8 cellular contexts compared by ENCODE assay signal in the genomic region with DNA sequence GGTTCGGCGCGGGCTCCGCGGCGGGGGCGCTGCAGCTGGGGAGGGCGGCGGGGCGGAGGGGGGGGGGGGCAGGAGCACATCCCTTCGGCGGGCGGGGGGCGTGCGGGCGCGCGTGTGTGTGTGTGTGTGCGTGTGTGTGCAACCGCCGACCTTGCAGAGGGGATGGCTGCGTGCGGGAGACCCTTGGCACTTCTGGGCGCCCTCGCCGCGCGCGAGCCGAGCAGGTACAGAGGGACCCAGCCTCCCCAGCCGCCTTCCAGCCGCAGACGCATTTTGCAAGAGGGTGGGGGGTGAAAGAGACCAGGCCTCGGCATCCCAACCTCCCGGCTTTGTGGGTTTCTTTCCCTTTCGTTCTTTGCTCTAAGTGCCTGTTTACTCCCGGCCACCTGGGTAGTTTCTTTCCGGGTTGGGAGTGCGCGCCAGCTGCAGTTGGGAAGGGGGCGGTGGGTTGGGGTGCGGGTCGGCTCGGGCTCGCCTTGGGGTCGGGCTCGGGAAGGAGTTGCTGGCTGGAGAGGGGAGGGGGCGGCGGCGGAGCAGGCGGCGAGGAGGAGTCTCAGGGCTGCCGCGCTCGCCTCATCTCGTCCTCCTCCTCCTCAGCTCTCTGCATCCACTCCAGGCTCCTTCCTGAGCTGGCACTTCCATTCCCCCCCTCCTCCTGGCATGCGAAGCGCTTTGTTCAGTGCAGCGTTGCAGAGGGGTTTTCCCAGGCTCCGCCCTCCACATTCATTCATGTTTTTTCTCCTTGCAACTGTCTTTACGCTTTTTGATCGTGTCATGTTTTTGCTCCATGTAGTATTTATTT. TPM values are rescaled to one million over a fixed set of nuclear protein-coding genes. Genes with fewer than 3 reads are reported as not detected.
DNase-seq lines count a peak whose midpoint lies in the region; ATAC-seq, FAIRE-seq and TF ChIP-seq lines count a peak whose summit lies in the region.

No MANE protein-coding gene starts in this region.

- TF ChIP-seq POLR2A in tibial nerve (IDR thresholded peaks at IDR 0.05), result peak in 1 of 2 donors; percentile 29

- intact Hi-C loops in pancreas (cut with DNase I), result no loop called here

- in situ Hi-C loops in G401 (cut with HindIII; ENCODE audit: low sequenced_read_pairs), result no loop called here

- H3K4me1 ChIP-seq in cardiac muscle cell (ENCODE audit: low read depth) (peaks cover 18% of the 10 kb centered on the region), pancreas (peaks cover 7 to 25% (median 17%) of the 10 kb centered on the region in 3 donors), tibial nerve (peaks cover 0 to 33% (median 17%) of the 10 kb centered on the region in 4 donors)

- no peaks in the 10 kb centered on the region for H3K9me3 ChIP-seq in cardiac muscle cell (ENCODE audit: low read depth)
- no peaks in the 10 kb centered on the region for H3K9me3 ChIP-seq in pancreas
- no peaks in the 10 kb centered on the region for H3K9me3 ChIP-seq in tibial nerve

- H3K36me3 ChIP-seq in cardiac muscle cell, result peaks cover 5% of the 10 kb centered on the region
- peaks cover 0 to 3% (median 0%) of the 10 kb centered on the region in 3 donors for H3K36me3 ChIP-seq in pancreas
- H3K36me3 ChIP-seq in tibial nerve, result peaks cover 0 to 12% (median 0%) of the 10 kb centered on the region in 3 donors

- peak overlapping the region; percentile 97 for H3K27ac ChIP-seq in cardiac muscle cell
- peak overlapping the region; percentile 48 to 98 (median 92) for H3K27ac ChIP-seq in pancreas
- H3K27ac ChIP-seq in tibial nerve, result peak overlapping the region; percentile 72 to 97 (median 92)

- DNase-seq in G401 (ENCODE audit: low spot score) (peak; percentile 89), LNCaP clone FGC (ENCODE audit: low read depth) (peak; percentile 78), SK-N-DZ (ENCODE audit: low spot score) (peak; percentile 87), cardiac muscle cell (ENCODE audit: low read depth in 1 of 2, low spot score in 1 of 2) (peak; percentile 82 to 92), pancreas (peak; percentile 67 to 85 (median 78)), tibial nerve (ENCODE audit: low spot score in 2 of 2) (peak in 1 of 2 donors; percentile 61), KG1 (lab: John Stamatoyannopoulos, UW) (no peak)
- DNase-seq in activated naive CD8-positive, alpha-beta T cell treated with anti-CD3 and anti-CD28 coated beads, Interleukin-2, amount 50 U/mL, for 16 hours (ENCODE audit: low read depth, low spot score), result peak; percentile 54

- ATAC-seq in pancreas, result peak; percentile 10 to 49 (median 36)

- TF ChIP-seq EP300 in tibial nerve (IDR thresholded peaks at IDR 0.05), result peak in 1 of 2 donors; percentile 75

- TF ChIP-seq CTCF in LNCaP clone FGC (IDR thresholded peaks at IDR 0.05; ENCODE audit: control insufficient read depth, extremely low read depth, insufficient read depth) (no peak), cardiac muscle cell (IDR thresholded peaks at IDR 0.05; ENCODE audit: low read depth, low read length) (no peak), pancreas (IDR thresholded peaks at IDR 0.05) (no peak), tibial nerve (IDR thresholded peaks at IDR 0.05) (no peak)

- no peak for FAIRE-seq in pancreas (lab: Jason Lieb, UNC)

- H3K27me3 ChIP-seq in cardiac muscle cell (no peaks in the 10 kb centered on the region), pancreas (no peaks in the 10 kb centered on the region), tibial nerve (no peaks in the 10 kb centered on the region)

- peak overlapping the region; percentile 82 for H3K4me3 ChIP-seq in LNCaP clone FGC (ENCODE audit: low read depth, low read length)
- peak overlapping the region; percentile 74 for H3K4me3 ChIP-seq in cardiac muscle cell
- H3K4me3 ChIP-seq in pancreas, result peak overlapping the region; percentile 69 to 84 (median 70)
- H3K4me3 ChIP-seq in tibial nerve, result peak overlapping the region; percentile 63 to 93 (median 75)

- 0 to 1% methylated on average over 25 to 56 of the region's 62 CpGs for WGBS in pancreas, 2 donors
- 0 to 1% methylated on average over 26 to 34 of the region's 62 CpGs for WGBS in tibial nerve, 2 donors

RNA-seq across cellular contexts. Expression of a gene that starts 0.7 kb away (rescaled TPM):
- total RNA-seq in G401 (2014; rRNA removed; shearing (Covaris generic)), result 4.3 and 4.4 TPM in 2 replicates
- polyA plus RNA-seq in SK-N-DZ (2014; cell fraction: cytosol; rRNA removed), result 3.0 and 4.0 TPM in 2 replicates
- 2.9 and 3.2 TPM in 2 replicates for polyA plus RNA-seq in SK-N-DZ (2014; cell fraction: nucleus; rRNA removed)
- total RNA-seq in cardiac muscle cell (14.2 and 20.0 TPM in 2 replicates), pancreas (10 to 100 TPM in 3 of 6 donors, 1 to 10 TPM in 3; 8.2 to 17.7 (median 9.9) TPM), tibial nerve (10 to 100 TPM; 14.9 to 30.6 (median 22.2) TPM)
- polyA plus RNA-seq in cardiac muscle cell (5.3 and 9.2 TPM in 2 replicates), pancreas (1 to 10 TPM; 3.8 to 4.1 TPM)
